ENCODE assay signal across 1 cellular context in genomic region chr17:83194189-83194565, GRCh38.
TF ChIP-seq lines count a peak whose summit lies in the region.

No MANE protein-coding gene starts in this region.

TF ChIP-seq in IMR-90, 13 proteins besides CTCF, POLR2A, EP300 and RAD21 (continued from another document):
- TF ChIP-seq RCOR1 (IDR thresholded peaks at IDR 0.05; ENCODE audit: insufficient replicate concordance, low read length) (no peak), FOS (IDR thresholded peaks at IDR 0.05; ENCODE audit: low read depth, low read length) (no peak)
